In genomic region chr2:203905661-203906060, GRCh38 we compare ENCODE assay signal across 19 cellular contexts. TPM values are rescaled to one million over a fixed set of nuclear protein-coding genes. Genes with fewer than 3 reads are reported as not detected.
DNase-seq lines count a peak whose midpoint lies in the region; ATAC-seq and TF ChIP-seq lines count a peak whose summit lies in the region.
"Had no signal": no experiment of that assay in that cellular context is flagged by ENCODE, and none has a peak within 500 bp of the region (broad histone marks: within the 10 kb centered on the region; RNA-seq: fewer than 3 reads in every experiment).

No MANE protein-coding gene starts in this region.

- no peak for ATAC-seq in HG03439 (IDR thresholded peaks at IDR 0.05; ENCODE audit: unreplicated experiment)
- no peak for ATAC-seq in GM18873 (IDR thresholded peaks at IDR 0.05; ENCODE audit: low FRiP score, unreplicated experiment)
- no peak for ATAC-seq in T-cell (replicated peaks in 1 of 4)
- ATAC-seq: GM23338 had no signal

- H3K23ac ChIP-seq in neuronal stem cell (ENCODE audit: low read depth, low read length, poor library complexity): no peak overlapping the region

- POLR2A ChIA-PET in T-cell (lab: Charles Lee): no interaction called here

- H3K4me1 ChIP-seq in neuronal stem cell (ENCODE audit: control insufficient read depth in 2 of 2, insufficient read depth in 1 of 2, low read depth in 1 of 2, low read length in 2 of 2): no peaks in the 10 kb centered on the region
- H3K4me1 ChIP-seq: BE2C had no signal

- H3K9me3 Mint-ChIP-seq in HFFc6 (peaks cover 14% of the 10 kb centered on the region), T-cell (peaks cover 10 to 17% (median 13%) of the 10 kb centered on the region in 3 donors)

- H2BK15ac ChIP-seq in neuronal stem cell (ENCODE audit: low read length): no peak overlapping the region

- no peak overlapping the region for H3K14ac ChIP-seq in neuronal stem cell (ENCODE audit: low read length)

- H3K36me3 ChIP-seq in neuronal stem cell (replicated peaks in 1 of 2; ENCODE audit: control insufficient read depth in 2 of 2, insufficient read depth in 2 of 2, low read length in 2 of 2): no peaks in the 10 kb centered on the region
- H3K36me3 ChIP-seq: BE2C had no signal

- no peak overlapping the region for H2BK12ac ChIP-seq in neuronal stem cell (ENCODE audit: low read length)

- no peak overlapping the region for H4K8ac ChIP-seq in neuronal stem cell (ENCODE audit: low read depth, low read length)

- H3K36me3 Mint-ChIP-seq in HFFc6 (ENCODE audit: low read depth): peaks cover 6% of the 10 kb centered on the region; the same call in 1 of the 2 replicates
- peaks cover 15% of the 10 kb centered on the region for H3K36me3 Mint-ChIP-seq in T-cell

- H3K4me3 ChIP-seq in foreskin fibroblast (ENCODE audit: low read depth in 1 of 2, low read length in 2 of 2) (no peak overlapping the region), neuronal stem cell (ENCODE audit: low read length in 2 of 2) (no peak overlapping the region)
- H3K4me3 ChIP-seq: GM23338 had no signal

- H2BK5ac ChIP-seq in neuronal stem cell (ENCODE audit: low read length): no peak overlapping the region

- TF ChIP-seq CTCF in HFFc6 (IDR thresholded peaks at IDR 0.05): no peak
- TF ChIP-seq CTCF in foreskin fibroblast (IDR thresholded peaks at IDR 0.05; ENCODE audit: low read depth, low read length): no peak

- no peak overlapping the region for H3K4ac ChIP-seq in neuronal stem cell (ENCODE audit: low read length)

- no peak overlapping the region for H3K4me2 ChIP-seq in neuronal stem cell (ENCODE audit: insufficient read depth, low read length, poor library complexity, severe bottlenecking)
- H3K4me2 ChIP-seq: GM23338 had no signal

- no peak overlapping the region for H4K91ac ChIP-seq in neuronal stem cell (ENCODE audit: low read depth, low read length, poor library complexity)

- peaks cover 10% of the 10 kb centered on the region for H3K4me1 Mint-ChIP-seq in HFFc6 (ENCODE audit: low read depth)
- H3K4me1 Mint-ChIP-seq in T-cell: peaks cover 8 to 14% (median 13%) of the 10 kb centered on the region in 3 donors
- H3K4me1 Mint-ChIP-seq: GM23338 had no signal

- no peak overlapping the region for H3K18ac ChIP-seq in neuronal stem cell (ENCODE audit: low read length)

- no peak overlapping the region for H2BK120ac ChIP-seq in neuronal stem cell (ENCODE audit: low read depth, low read length)

- H3K79me1 ChIP-seq in neuronal stem cell (ENCODE audit: low read depth, low read length): no peaks in the 10 kb centered on the region

- H2AFZ ChIP-seq in neuronal stem cell (ENCODE audit: low read length): no peak overlapping the region
- H2AFZ ChIP-seq: GM23338 had no signal

- H2AK5ac ChIP-seq in neuronal stem cell (ENCODE audit: low read depth, low read length): no peak overlapping the region

- peaks cover 2% of the 10 kb centered on the region; the same call in 1 of the 2 replicates for H3K27me3 Mint-ChIP-seq in HFFc6 (ENCODE audit: insufficient read depth)
- no peaks in the 10 kb centered on the region for H3K27me3 Mint-ChIP-seq in T-cell
- H3K27me3 Mint-ChIP-seq: CD4-positive, alpha-beta memory T cell had no signal

- no peaks in the 10 kb centered on the region for H3K27me3 ChIP-seq in neuronal stem cell (ENCODE audit: control insufficient read depth in 3 of 3, insufficient read depth in 3 of 3, low read depth in 1 of 3, low read length in 3 of 3)
- H3K27me3 ChIP-seq: BE2C had no signal

- CTCF ChIA-PET in T-cell (lab: Charles Lee): interaction anchor here (0.6 to 1.7 kb wide), 5 partner anchors 27 to 490 kb away, joined by 3 to 7 read pairs (median 5); no protein-coding TSS in a partner anchor

- no peak overlapping the region for H3K9ac ChIP-seq in neuronal stem cell (ENCODE audit: low read depth, low read length, poor library complexity)

- H3K27ac Mint-ChIP-seq in HFFc6 (no peak overlapping the region), T-cell (no peak overlapping the region)
- H3K27ac Mint-ChIP-seq: CD4-positive, alpha-beta memory T cell; GM23338; H9 had no signal

- H3K27ac ChIP-seq in neuronal stem cell (replicated peaks; ENCODE audit: low read length): no peak overlapping the region
- H3K27ac ChIP-seq: C4-2B had no signal

- no peak overlapping the region for H3K4me3 Mint-ChIP-seq in HFFc6
- H3K4me3 Mint-ChIP-seq in T-cell: no peak overlapping the region
- H3K4me3 Mint-ChIP-seq: CD4-positive, alpha-beta memory T cell; GM23338; H9 had no signal

- peak; percentile 34 for DNase-seq in EH (ENCODE audit: low read depth)
- DNase-seq in HFFc6: peak; percentile 38
- DNase-seq in dedifferentiated amniotic fluid mesenchymal stem cell (ENCODE audit: extremely low spot score): peak; percentile 40
- DNase-seq in foreskin fibroblast: peak; percentile 8 to 45
- DNase-seq in neuronal stem cell (ENCODE audit: low spot score): no peak
- DNase-seq in T-cell: no peak
- DNase-seq: ACHN; BE2C; CD4-positive, alpha-beta memory T cell; DMS153; DMS79 treated with DMSO at 0.1 percent for 48 hours; GF-D8; H9 had no signal

- H3K9me3 ChIP-seq in neuronal stem cell (replicated peaks in 1 of 2; ENCODE audit: control insufficient read depth in 2 of 2, insufficient read depth in 1 of 2, low read depth in 1 of 2, low read length in 2 of 2): peaks cover 3 to 5% of the 10 kb centered on the region in 2 donors

RNA-seq across cellular contexts. Expression of gene ICOS, which starts 30.9 kb away (rescaled TPM):
- not detected for total RNA-seq in HFFc6 (2021; fragmentation: NEBNext Ultra II Directional; extraction: Animal tissue kit (Norgen Biotek cat#: 25700))
- polyA plus RNA-seq in neuronal stem cell (2013, experiment 1 of 2): not detected
- not detected for polyA plus RNA-seq in neuronal stem cell (2013, experiment 2 of 2)
- 10 to 100 TPM; 33.9 to 72.2 (median 41.9) TPM for total RNA-seq in T-cell
- total RNA-seq: A172, GM23338, H9, HT1080 had no signal
- polyA plus RNA-seq: GM23338 had no signal

RNA-seq across cellular contexts. Expression of gene CTLA4, which starts 38.1 kb away (rescaled TPM):
- not detected for total RNA-seq in HFFc6 (2021; fragmentation: NEBNext Ultra II Directional; extraction: Animal tissue kit (Norgen Biotek cat#: 25700))
- not detected for polyA plus RNA-seq in neuronal stem cell (2013, experiment 1 of 2)
- not detected for polyA plus RNA-seq in neuronal stem cell (2013, experiment 2 of 2)
- total RNA-seq in T-cell: 10 to 100 TPM; 11.9 to 56.2 (median 14.8) TPM
- total RNA-seq: A172, GM23338, H9, HT1080 had no signal
- polyA plus RNA-seq: GM23338 had no signal

Comparison
In these comparisons a context has a peak if more than half of its experiments do, and no peak if none do; other contexts are left out.
1. DNase-seq: peak in EH (single experiment), HFFc6 (single experiment), dedifferentiated amniotic fluid mesenchymal stem cell (single experiment) and foreskin fibroblast (2 of 2); none in neuronal stem cell (single experiment) and T-cell (0 of 34).
2. RNA of gene ICOS, which starts 30.9 kb away (total RNA-seq): 33.9 to 72.2 TPM in T-cell; not detected in HFFc6; every median in the first group is over 10 times any median in the second.
3. RNA of gene CTLA4, which starts 38.1 kb away (total RNA-seq): 11.9 to 56.2 TPM in T-cell; not detected in HFFc6; every median in the first group is over 10 times any median in the second.